ENCODE assay signal across 37 cellular contexts in the genomic region with DNA sequence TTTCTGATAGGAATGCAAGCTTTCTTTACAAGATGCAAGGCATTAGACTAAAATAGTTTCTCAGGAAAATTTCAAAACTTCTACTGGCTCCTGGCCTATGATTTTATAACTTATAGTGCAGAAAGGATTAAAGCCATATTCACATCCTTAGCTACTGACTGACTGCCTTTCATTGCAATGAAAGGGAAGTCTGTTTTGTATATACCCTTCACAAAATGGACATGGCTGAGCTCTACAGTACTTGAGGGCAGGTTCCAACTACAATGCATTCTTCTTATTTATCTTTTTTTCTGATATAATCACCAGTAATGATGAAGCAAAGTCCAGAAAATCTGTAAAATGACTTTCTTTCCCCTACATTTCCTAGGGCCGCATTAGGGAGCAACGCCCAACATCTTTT.
"Had no signal": no experiment of that assay in that cellular context is flagged by ENCODE, and none has a peak within 500 bp of the region (broad histone marks: within the 10 kb centered on the region; RNA-seq: fewer than 3 reads in every experiment).

No MANE protein-coding gene starts in this region.

- H3K27ac ChIP-seq: adrenal gland, ascending aorta, body of pancreas, brain microvascular endothelial cell, breast epithelium, cardiac muscle cell had no signal

- H3K27me3 Mint-ChIP-seq: activated naive CD4-positive, alpha-beta T cell treated with anti-CD3 and anti-CD28 coated beads, Interleukin-2, amount 10 ng/mL, durations not matched to agents 7 days and 5 days; activated naive CD4-positive, alpha-beta T cell treated with anti-CD3 and anti-CD28 coated beads, Interleukin-2, amount 50 U/mL, for 24 hours; activated naive CD8-positive, alpha-beta T cell; activated naive CD8-positive, alpha-beta T cell treated with anti-CD3 and anti-CD28 coated beads for 36 hours; activated naive CD8-positive, alpha-beta T cell treated with anti-CD3 and anti-CD28 coated beads, Interleukin-2, amount 10 ng/mL, durations not matched to agents 7 days and 5 days; activated naive CD8-positive, alpha-beta T cell treated with anti-CD3 and anti-CD28 coated beads, Interleukin-2, amount 50 U/mL, for 24 hours; activated T-cell treated with anti-CD3 and anti-CD28 coated beads, Interleukin-2, amount 50 U/mL, for 24 hours; activated T-helper 17 cell treated with anti-CD3 and anti-CD28 coated beads, Interleukin-2, amount 50 U/mL, for 72 hours; central memory CD8-positive, alpha-beta T cell had no signal

- H3K4me1 Mint-ChIP-seq: activated naive CD4-positive, alpha-beta T cell treated with anti-CD3 and anti-CD28 coated beads, Interleukin-2, amount 10 ng/mL, durations not matched to agents 7 days and 5 days; activated naive CD4-positive, alpha-beta T cell treated with anti-CD3 and anti-CD28 coated beads, Interleukin-2, amount 50 U/mL, for 24 hours; activated naive CD8-positive, alpha-beta T cell treated with anti-CD3 and anti-CD28 coated beads for 36 hours; activated naive CD8-positive, alpha-beta T cell treated with anti-CD3 and anti-CD28 coated beads, Interleukin-2, amount 10 ng/mL, durations not matched to agents 7 days and 5 days; activated naive CD8-positive, alpha-beta T cell treated with anti-CD3 and anti-CD28 coated beads, Interleukin-2, amount 50 U/mL, for 24 hours; activated T-helper 17 cell treated with anti-CD3 and anti-CD28 coated beads, Interleukin-2, amount 50 U/mL, for 72 hours; central memory CD8-positive, alpha-beta T cell had no signal

- H3K36me3 Mint-ChIP-seq: activated naive CD4-positive, alpha-beta T cell treated with anti-CD3 and anti-CD28 coated beads, Interleukin-2, amount 10 ng/mL, durations not matched to agents 7 days and 5 days; activated naive CD4-positive, alpha-beta T cell treated with anti-CD3 and anti-CD28 coated beads, Interleukin-2, amount 50 U/mL, for 24 hours; activated naive CD4-positive, alpha-beta T cell treated with anti-CD3 and anti-CD28 coated beads, Interleukin-2, amount 50 U/mL, for 72 hours; activated naive CD8-positive, alpha-beta T cell; activated naive CD8-positive, alpha-beta T cell treated with anti-CD3 and anti-CD28 coated beads for 36 hours; activated naive CD8-positive, alpha-beta T cell treated with anti-CD3 and anti-CD28 coated beads, Interleukin-2, amount 10 ng/mL, durations not matched to agents 7 days and 5 days; brain had no signal

- H3K36me3 ChIP-seq: adrenal gland, ascending aorta, brain microvascular endothelial cell, breast epithelium, cardiac muscle cell had no signal

- H3K4me3 Mint-ChIP-seq: activated naive CD4-positive, alpha-beta T cell treated with anti-CD3 and anti-CD28 coated beads for 36 hours; activated naive CD4-positive, alpha-beta T cell treated with anti-CD3 and anti-CD28 coated beads, Interleukin-2, amount 10 ng/mL, durations not matched to agents 7 days and 5 days; activated naive CD4-positive, alpha-beta T cell treated with anti-CD3 and anti-CD28 coated beads, Interleukin-2, amount 50 U/mL, for 24 hours; activated naive CD8-positive, alpha-beta T cell; activated naive CD8-positive, alpha-beta T cell treated with anti-CD3 and anti-CD28 coated beads for 36 hours; activated naive CD8-positive, alpha-beta T cell treated with anti-CD3 and anti-CD28 coated beads, Interleukin-2, amount 10 ng/mL, durations not matched to agents 7 days and 5 days; activated naive CD8-positive, alpha-beta T cell treated with anti-CD3 and anti-CD28 coated beads, Interleukin-2, amount 50 U/mL, for 24 hours; activated T-cell treated with anti-CD3 and anti-CD28 coated beads, Interleukin-2, amount 50 U/mL, for 24 hours; activated T-cell treated with anti-CD3 and anti-CD28 coated beads, Interleukin-2, amount 50 U/mL, for 4 hours; activated T-cell treated with anti-CD3 and anti-CD28 coated beads, Interleukin-2, amount 50 U/mL, for 72 hours; activated T-helper 1 cell treated with anti-CD3 and anti-CD28 coated beads, Interleukin-12 subunit alpha, Interleukin-12 subunit beta, Interleukin-2, Interleukin-4 antibody, amounts not matched to agents 30 ng/mL and 10 ng/mL and 1 ng/mL, durations not matched to agents 14 hours and 24 hours and 36 hours; activated T-helper 17 cell treated with anti-CD3 and anti-CD28 coated beads, Interleukin-2, amount 50 U/mL, for 72 hours; brain; central memory CD8-positive, alpha-beta T cell had no signal

- DNase-seq: activated effector memory CD4-positive, alpha-beta T cell treated with anti-CD3 and anti-CD28 coated beads, Interleukin-2, amount 50 U/mL, for 16 hours; activated effector memory CD4-positive, alpha-beta T cell treated with Interleukin-2 at 50 U/mL for 16 hours; activated gamma-delta T cell treated with Interleukin-2 at 50 U/mL for 16 hours; activated naive CD4-positive, alpha-beta T cell; activated naive CD4-positive, alpha-beta T cell treated with anti-CD3 and anti-CD28 coated beads for 36 hours; activated naive CD4-positive, alpha-beta T cell treated with anti-CD3 and anti-CD28 coated beads, Interleukin-2, amount 10 ng/mL, durations not matched to agents 7 days and 5 days; activated naive CD4-positive, alpha-beta T cell treated with anti-CD3 and anti-CD28 coated beads, Interleukin-2, amount 50 U/mL, for 16 hours; activated naive CD4-positive, alpha-beta T cell treated with Interleukin-2 at 50 U/mL for 16 hours; activated naive CD8-positive, alpha-beta T cell treated with anti-CD3 and anti-CD28 coated beads for 36 hours; activated naive CD8-positive, alpha-beta T cell treated with anti-CD3 and anti-CD28 coated beads, Interleukin-2, amount 10 ng/mL, durations not matched to agents 7 days and 5 days; activated naive CD8-positive, alpha-beta T cell treated with anti-CD3 and anti-CD28 coated beads, Interleukin-2, amount 50 U/mL, for 24 hours; activated T-cell treated with anti-CD3 and anti-CD28 coated beads, Interleukin-2, amount 50 U/mL, for 1 hour; activated T-cell treated with anti-CD3 and anti-CD28 coated beads, Interleukin-2, amount 50 U/mL, for 24 hours; activated T-cell treated with anti-CD3 and anti-CD28 coated beads, Interleukin-2, amount 50 U/mL, for 4 hours; activated T-cell treated with anti-CD3 and anti-CD28 coated beads, Interleukin-2, amount 50 U/mL, for 48 hours; activated T-cell treated with anti-CD3 and anti-CD28 coated beads, Interleukin-2, amount 50 U/mL, for 72 hours; adrenal gland; amniotic stem cell; amygdala; anterior cingulate cortex; aorta; body of pancreas; brain microvascular endothelial cell; caudate nucleus; central memory CD4-positive, alpha-beta T cell; cerebellar nuclear complex had no signal

- H3K27me3 ChIP-seq: adrenal gland, ascending aorta, body of pancreas, brain microvascular endothelial cell, breast epithelium, cardiac muscle cell had no signal

- H3K27ac Mint-ChIP-seq: activated naive CD4-positive, alpha-beta T cell treated with anti-CD3 and anti-CD28 coated beads for 36 hours; activated naive CD4-positive, alpha-beta T cell treated with anti-CD3 and anti-CD28 coated beads, Interleukin-2, amount 10 ng/mL, durations not matched to agents 7 days and 5 days; activated naive CD4-positive, alpha-beta T cell treated with anti-CD3 and anti-CD28 coated beads, Interleukin-2, amount 50 U/mL, for 24 hours; activated naive CD4-positive, alpha-beta T cell treated with anti-CD3 and anti-CD28 coated beads, Interleukin-2, amount 50 U/mL, for 72 hours; activated naive CD8-positive, alpha-beta T cell; activated naive CD8-positive, alpha-beta T cell treated with anti-CD3 and anti-CD28 coated beads for 36 hours; activated naive CD8-positive, alpha-beta T cell treated with anti-CD3 and anti-CD28 coated beads, Interleukin-2, amount 10 ng/mL, durations not matched to agents 7 days and 5 days; activated naive CD8-positive, alpha-beta T cell treated with anti-CD3 and anti-CD28 coated beads, Interleukin-2, amount 50 U/mL, for 24 hours; activated T-cell treated with anti-CD3 and anti-CD28 coated beads, Interleukin-2, amount 50 U/mL, for 24 hours; activated T-cell treated with anti-CD3 and anti-CD28 coated beads, Interleukin-2, amount 50 U/mL, for 72 hours; activated T-helper 1 cell treated with anti-CD3 and anti-CD28 coated beads, Interleukin-12 subunit alpha, Interleukin-12 subunit beta, Interleukin-2, Interleukin-4 antibody, amounts not matched to agents 30 ng/mL and 10 ng/mL and 1 ng/mL, durations not matched to agents 14 hours and 24 hours and 36 hours; activated T-helper 17 cell treated with anti-CD3 and anti-CD28 coated beads, Interleukin-2, amount 50 U/mL, for 72 hours; activated T-helper 2 cell treated with anti-CD3 and anti-CD28 coated beads, Interferon-gamma antibody, Interleukin-2, Interleukin-4, amounts not matched to agents 10 μg/mL and 5 μg/mL and 100 μg/mL, durations not matched to agents 14 hours and 24 hours and 36 hours; brain had no signal

- H3K9me3 Mint-ChIP-seq: activated T-cell treated with anti-CD3 and anti-CD28 coated beads, Interleukin-2, amount 50 U/mL, for 4 hours; activated T-helper 2 cell treated with anti-CD3 and anti-CD28 coated beads, Interferon-gamma antibody, Interleukin-2, Interleukin-4, amounts not matched to agents 10 μg/mL and 5 μg/mL and 100 μg/mL, durations not matched to agents 14 hours and 24 hours and 36 hours had no signal

- ATAC-seq: activated naive CD4-positive, alpha-beta T cell treated with anti-CD3 and anti-CD28 coated beads, Interleukin-2, amount 50 U/mL, for 72 hours; activated naive CD8-positive, alpha-beta T cell treated with anti-CD3 and anti-CD28 coated beads, Interleukin-2, amount 50 U/mL, for 24 hours; activated T-cell treated with anti-CD3 and anti-CD28 coated beads, Interleukin-2, amount 50 U/mL, for 4 hours; activated T-cell treated with anti-CD3 and anti-CD28 coated beads, Interleukin-2, amount 50 U/mL, for 72 hours; activated T-helper 17 cell treated with anti-CD3 and anti-CD28 coated beads, Interleukin-2, amount 50 U/mL, for 72 hours; body of pancreas had no signal

- H3K4me1 ChIP-seq: adrenal gland, ascending aorta, breast epithelium had no signal

- H3K4me3 ChIP-seq: adrenal gland, ascending aorta, body of pancreas, breast epithelium, cardiac muscle cell had no signal

- H3K9me3 ChIP-seq: adrenal gland, ascending aorta, body of pancreas, breast epithelium had no signal
